ENCODE assay signal across 8 cellular contexts in the genomic region with DNA sequence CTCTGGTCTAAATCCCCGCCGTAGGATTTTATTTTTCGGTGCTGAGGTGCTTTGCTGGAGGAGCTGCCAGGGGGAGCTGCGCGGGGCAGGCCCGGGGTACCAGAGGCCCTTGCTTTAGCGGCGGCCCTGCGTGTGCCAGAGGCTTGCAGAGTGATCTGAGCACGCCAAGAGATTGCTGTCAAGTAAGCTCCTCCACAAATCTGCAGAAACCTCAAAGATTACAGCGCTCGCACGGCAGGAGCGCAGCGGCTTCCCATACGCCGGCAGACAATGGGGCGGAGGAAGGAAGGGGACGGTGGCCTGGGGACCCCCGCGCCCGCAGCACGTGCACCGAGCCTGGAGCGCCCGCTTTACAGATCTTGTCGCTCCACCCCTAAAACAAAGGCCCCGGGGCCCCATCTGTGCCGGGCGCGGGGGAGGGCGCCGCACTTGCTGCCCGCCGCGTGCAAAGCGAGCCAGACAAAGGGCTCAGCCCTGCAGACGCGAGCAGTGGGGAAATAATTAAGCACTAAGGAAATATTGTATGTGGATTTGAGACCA. TPM values are rescaled to one million over a fixed set of nuclear protein-coding genes. Genes with fewer than 3 reads are reported as not detected.
A peak's percentile ranks its signal among the peaks of the same experiment; 100 is the strongest.
DNase-seq lines count a peak whose midpoint lies in the region; ATAC-seq and TF ChIP-seq lines count a peak whose summit lies in the region.

No MANE protein-coding gene starts in this region.

- no peak overlapping the region for H3K27ac ChIP-seq in CD4-positive, alpha-beta T cell (ENCODE audit: low read depth, low read length)
- peak overlapping the region; percentile 85 for H3K27ac ChIP-seq in thymus (ENCODE audit: low read depth)

- in situ Hi-C loops in astrocyte of the spinal cord (cut with HindIII; ENCODE audit: low sequenced_read_pairs), result no loop called here

- peaks cover 6% of the 10 kb centered on the region for H3K4me1 Mint-ChIP-seq in CD4-positive, alpha-beta T cell (ENCODE audit: low read depth)

- H3K36me3 ChIP-seq in kidney epithelial cell (ENCODE audit: control insufficient read depth, insufficient read depth, low read length), result no peaks in the 10 kb centered on the region
- no peaks in the 10 kb centered on the region for H3K36me3 ChIP-seq in thymus (ENCODE audit: control insufficient read depth, insufficient read depth)

- H3K4me3 Mint-ChIP-seq in CD4-positive, alpha-beta T cell, result peak overlapping the region; percentile 83

- peak in 4 of 10 experiments; percentile 9 to 41 (median 21) for DNase-seq in CD4-positive, alpha-beta T cell
- DNase-seq in NCI-H1092 (lab: John Stamatoyannopoulos, UW), result peak; percentile 32
- peak; percentile 3 for DNase-seq in astrocyte of the spinal cord (ENCODE audit: low read depth, low spot score)
- DNase-seq in kidney epithelial cell (ENCODE audit: low read depth), result no peak
- DNase-seq in NCI-H128 (lab: John Stamatoyannopoulos, UW; ENCODE audit: unreplicated experiment), result no peak
- DNase-seq in kidney glomerular epithelial cell (lab: John Stamatoyannopoulos, UW), result no peak

- CTCF ChIA-PET in CD4-positive, alpha-beta T cell (lab: Charles Lee), result interaction anchor here (1.6 kb wide), 1 partner anchor 8 kb away, joined by 4 read pairs; no protein-coding TSS in a partner anchor

- H3K27ac Mint-ChIP-seq in CD4-positive, alpha-beta T cell, result peak overlapping the region; percentile 53

- intact Hi-C loops in CD4-positive, alpha-beta T cell (cut with DNase I, micrococcal nuclease), result loop anchor here in 1 of 2 experiments (10.0 kb wide), 2 partner anchors 321 to 1631 kb away; no protein-coding TSS in a partner anchor

- no peak for TF ChIP-seq CTCF in CD4-positive, alpha-beta T cell (IDR thresholded peaks at IDR 0.05)
- no peak for TF ChIP-seq CTCF in astrocyte of the spinal cord (IDR thresholded peaks at IDR 0.05; ENCODE audit: low read depth, low read length)
- TF ChIP-seq CTCF in kidney epithelial cell (IDR thresholded peaks at IDR 0.05; ENCODE audit: insufficient read depth, low read length, poor library complexity, severe bottlenecking), result no peak

- H3K36me3 Mint-ChIP-seq in CD4-positive, alpha-beta T cell (ENCODE audit: low read depth), result no peaks in the 10 kb centered on the region

- peak overlapping the region; percentile 16 for H3K4me3 ChIP-seq in astrocyte of the spinal cord (ENCODE audit: low read depth, low read length)
- H3K4me3 ChIP-seq in kidney epithelial cell (ENCODE audit: low read depth, low read length), result peak overlapping the region; percentile 19
- H3K4me3 ChIP-seq in thymus (ENCODE audit: low read length), result peak overlapping the region; percentile 20

- H3K9me3 ChIP-seq in CD4-positive, alpha-beta T cell (ENCODE audit: control insufficient read depth, low read length), result no peaks in the 10 kb centered on the region
- H3K9me3 ChIP-seq in thymus (ENCODE audit: control insufficient read depth), result no peaks in the 10 kb centered on the region

- peaks cover 26% of the 10 kb centered on the region for H3K27me3 Mint-ChIP-seq in CD4-positive, alpha-beta T cell

- peaks cover 13% of the 10 kb centered on the region for H3K4me1 ChIP-seq in thymus (ENCODE audit: control insufficient read depth, insufficient read depth, low read length)

- WGBS in thymus, result under 1% methylated on average over 39 of the region's 39 CpGs

- POLR2A ChIA-PET in CD4-positive, alpha-beta T cell (lab: Charles Lee), result interaction anchor here (0.7 to 1.1 kb wide), 4 partner anchors 9 to 118 kb away, joined by 3 to 8 read pairs (median 4); partner anchors contain the start of genes C19orf12 and POP4

- H3K27me3 ChIP-seq in CD4-positive, alpha-beta T cell (ENCODE audit: control insufficient read depth, insufficient read depth, low read length), result peaks cover 5% of the 10 kb centered on the region
- peaks cover 14% of the 10 kb centered on the region for H3K27me3 ChIP-seq in kidney epithelial cell (ENCODE audit: control insufficient read depth, insufficient read depth, low read length)
- H3K27me3 ChIP-seq in thymus (ENCODE audit: control insufficient read depth, insufficient read depth), result no peaks in the 10 kb centered on the region

- ATAC-seq in CD4-positive, alpha-beta T cell (ENCODE audit: poor library complexity), result peak; percentile 74
- no peak for ATAC-seq in GM21723 (IDR thresholded peaks at IDR 0.05; ENCODE audit: unreplicated experiment)

- H3K9me3 Mint-ChIP-seq in CD4-positive, alpha-beta T cell, result no peaks in the 10 kb centered on the region

RNA-seq across cellular contexts. Expression of gene C19orf12, which starts 9.1 kb away (rescaled TPM):
- 1 to 10 TPM; 7.7 TPM for total RNA-seq in CD4-positive, alpha-beta T cell
- total RNA-seq in kidney epithelial cell, result 39.8 and 39.9 TPM in 2 replicates
- 27.5 TPM for polyA plus RNA-seq in thymus

RNA-seq across cellular contexts. Expression of gene PLEKHF1, which starts 58.9 kb away (rescaled TPM):
- 10 to 100 TPM; 37.5 to 41.0 TPM for total RNA-seq in CD4-positive, alpha-beta T cell
- 59.0 and 70.3 TPM in 2 replicates for total RNA-seq in kidney epithelial cell
- polyA plus RNA-seq in thymus, result 35.4 TPM

Comparison
In these comparisons a context has a peak if more than half of its experiments do, and no peak if none do; other contexts are left out.
1. DNase-seq: peak in NCI-H1092 (single experiment) and astrocyte of the spinal cord (single experiment); none in kidney epithelial cell (single experiment), NCI-H128 (single experiment) and kidney glomerular epithelial cell (single experiment).
2. Peak in every context shown above with its lines, with median percentiles within 50 percentile points of each other: H3K4me3 ChIP-seq.